ENCODE assay signal across 12 cellular contexts in the genomic region with DNA sequence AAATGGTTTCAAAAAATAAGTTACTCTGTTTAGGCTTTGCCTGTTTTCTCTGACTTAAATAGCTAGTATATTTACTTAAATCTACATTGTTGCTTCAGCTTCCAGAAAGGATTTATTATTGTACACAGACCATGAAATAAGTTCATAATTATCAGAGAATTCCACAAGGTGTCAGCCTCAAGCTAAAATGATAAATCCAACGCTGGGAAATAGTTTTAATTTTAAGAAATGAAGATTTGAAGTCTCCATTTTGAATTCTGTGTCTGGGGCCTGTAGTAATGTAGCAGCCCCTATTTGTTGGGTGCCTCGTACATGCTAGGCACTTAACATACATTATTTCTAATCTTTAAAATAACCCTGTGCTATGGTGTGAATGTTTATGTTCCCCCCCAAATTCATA.
DNase-seq lines count a peak whose midpoint lies in the region; ATAC-seq and TF ChIP-seq lines count a peak whose summit lies in the region.
"Had no signal": no experiment of that assay in that cellular context is flagged by ENCODE, and none has a peak within 500 bp of the region (broad histone marks: within the 10 kb centered on the region; RNA-seq: fewer than 3 reads in every experiment).

No MANE protein-coding gene starts in this region.

- no peaks in the 10 kb centered on the region for H3K9me2 ChIP-seq in SU-DHL-6 (replicated peaks; ENCODE audit: insufficient read depth, low read length)

- H3K9me3 ChIP-seq in SU-DHL-6 (ENCODE audit: insufficient read depth, low read length) (no peaks in the 10 kb centered on the region), prostate gland (no peaks in the 10 kb centered on the region), uterus (no peaks in the 10 kb centered on the region)
- H3K9me3 ChIP-seq: MG63 had no signal

- intact Hi-C loops in prostate gland (cut with DNase I), result no loop called here
- intact Hi-C loops in uterus (cut with DNase I; ENCODE audit: low total_unique reads), result no loop called here

- H3F3A ChIP-seq in SU-DHL-6 (ENCODE audit: insufficient read depth), result no peaks in the 10 kb centered on the region

- peak; percentile 14 for DNase-seq in EH (ENCODE audit: low read depth)
- DNase-seq in LHCN-M2 (ENCODE audit: low read depth), result peak; percentile 19
- DNase-seq in foreskin keratinocyte, result no peak
- no peak for DNase-seq in prostate gland (ENCODE audit: low spot score)
- DNase-seq in NK-92 treated with Interleukin-12 subunit alpha and Interleukin-12 subunit beta, amount 100 ng/mL, for 24 hours (lab: John Stamatoyannopoulos, UW), result no peak
- DNase-seq in uterus, result no peak
- DNase-seq: activated CD8-positive, alpha-beta memory T cell treated with anti-CD3 and anti-CD28 coated beads, Interleukin-2, amount 10 ng/mL, durations not matched to agents 7 days and 5 days; MG63; T1000 had no signal

- H3K4me3 ChIP-seq in SU-DHL-6 (ENCODE audit: insufficient read depth, low read length, poor library complexity, severe bottlenecking) (no peak overlapping the region), prostate gland (no peak overlapping the region), uterus (no peak overlapping the region)
- H3K4me3 ChIP-seq: hepatocyte, MG63 had no signal

- H3K27me3 ChIP-seq in SU-DHL-6 (ENCODE audit: low read length) (no peaks in the 10 kb centered on the region), foreskin keratinocyte (no peaks in the 10 kb centered on the region), prostate gland (replicated peaks; ENCODE audit: insufficient read depth) (no peaks in the 10 kb centered on the region), uterus (no peaks in the 10 kb centered on the region)
- H3K27me3 ChIP-seq: hepatocyte, MG63 had no signal

- H3K79me2 ChIP-seq in SU-DHL-6 (ENCODE audit: insufficient read depth, low read length), result no peaks in the 10 kb centered on the region
- H3K79me2 ChIP-seq: hepatocyte had no signal

- TF ChIP-seq POLR2A in prostate gland (IDR thresholded peaks at IDR 0.05), result no peak
- no peak for TF ChIP-seq POLR2A in uterus (IDR thresholded peaks at IDR 0.05)

- 73% methylated on average over 2 of the region's 2 CpGs for WGBS in prostate gland

- H3K4me1 ChIP-seq in foreskin keratinocyte, result no peaks in the 10 kb centered on the region
- no peaks in the 10 kb centered on the region for H3K4me1 ChIP-seq in prostate gland (replicated peaks)
- H3K4me1 ChIP-seq in uterus, result no peaks in the 10 kb centered on the region

- no peak overlapping the region for H3K9ac ChIP-seq in SU-DHL-6 (ENCODE audit: low read length)

- H3K36me3 ChIP-seq in SU-DHL-6 (ENCODE audit: low read length) (no peaks in the 10 kb centered on the region), prostate gland (no peaks in the 10 kb centered on the region), uterus (no peaks in the 10 kb centered on the region)
- H3K36me3 ChIP-seq: MG63 had no signal

- peak overlapping the region; percentile 72 for H2AFZ ChIP-seq in SU-DHL-6 (ENCODE audit: low read depth, low read length, severe bottlenecking)
- H2AFZ ChIP-seq: hepatocyte had no signal

- H3K27ac ChIP-seq in SU-DHL-6 (ENCODE audit: low read depth, low read length) (0 out of 2 replicates have a peak overlapping the region, but pooled peaks have one; percentile 5), foreskin keratinocyte (no peak overlapping the region), prostate gland (no peak overlapping the region), uterus (no peak overlapping the region)
- H3K27ac ChIP-seq: hepatocyte had no signal

- H3K4me2 ChIP-seq in SU-DHL-6 (ENCODE audit: low read depth, low read length, poor library complexity, severe bottlenecking), result no peak overlapping the region
- H3K4me2 ChIP-seq: hepatocyte had no signal

- H4K20me1 ChIP-seq in SU-DHL-6 (ENCODE audit: low read depth, low read length), result no peaks in the 10 kb centered on the region

- no peak for TF ChIP-seq CTCF in SU-DHL-6 (IDR thresholded peaks at IDR 0.05; ENCODE audit: insufficient read depth, low read length, poor library complexity, severe bottlenecking)
- TF ChIP-seq CTCF in foreskin keratinocyte (conservative IDR thresholded peaks at IDR 0.05), result peak; percentile 55
- TF ChIP-seq CTCF in prostate gland (IDR thresholded peaks at IDR 0.05), result peak in 2 of 4 experiments; percentile 6 to 21
- no peak for TF ChIP-seq CTCF in uterus (IDR thresholded peaks at IDR 0.05)

- ATAC-seq in foreskin keratinocyte, result no peak
- no peak for ATAC-seq in HG03045 (IDR thresholded peaks at IDR 0.05; ENCODE audit: unreplicated experiment)
- ATAC-seq: activated CD8-positive, alpha-beta memory T cell treated with anti-CD3 and anti-CD28 coated beads, Interleukin-2, amount 10 ng/mL, durations not matched to agents 7 days and 5 days had no signal

Comparison
In these comparisons a context has a peak if more than half of its experiments do, and no peak if none do; other contexts are left out.
1. DNase-seq: peak in EH (single experiment) and LHCN-M2 (single experiment); none in foreskin keratinocyte (0 of 2), prostate gland (single experiment), NK-92 treated with Interleukin-12 subunit alpha and Interleukin-12 subunit beta, amount 100 ng/mL, for 24 hours (single experiment) and uterus (0 of 2).